In genomic region chr21:29300547-29301138, GRCh38 we compare ENCODE assay signal across 1 cellular context.
TF ChIP-seq lines count a peak whose summit lies in the region.

No MANE protein-coding gene starts in this region.

TF ChIP-seq in GM12878, 131 proteins besides CTCF, POLR2A, EP300 and RAD21 (continued from another document and continues in another):
- TF ChIP-seq, protein P1, sequence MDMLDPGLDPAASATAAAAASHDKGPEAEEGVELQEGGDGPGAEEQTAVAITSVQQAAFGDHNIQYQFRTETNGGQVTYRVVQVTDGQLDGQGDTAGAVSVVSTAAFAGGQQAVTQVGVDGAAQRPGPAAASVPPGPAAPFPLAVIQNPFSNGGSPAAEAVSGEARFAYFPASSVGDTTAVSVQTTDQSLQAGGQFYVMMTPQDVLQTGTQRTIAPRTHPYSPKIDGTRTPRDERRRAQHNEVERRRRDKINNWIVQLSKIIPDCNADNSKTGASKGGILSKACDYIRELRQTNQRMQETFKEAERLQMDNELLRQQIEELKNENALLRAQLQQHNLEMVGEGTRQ (IDR thresholded peaks at IDR 0.05; ENCODE audit: borderline replicate concordance, low read depth, low read length), result no peak
- peak; percentile 59; the same call in 1 of the 2 replicates for TF ChIP-seq FOXM1 (IDR thresholded peaks at IDR 0.05; ENCODE audit: low read depth, low read length)
- TF ChIP-seq, protein P2, sequence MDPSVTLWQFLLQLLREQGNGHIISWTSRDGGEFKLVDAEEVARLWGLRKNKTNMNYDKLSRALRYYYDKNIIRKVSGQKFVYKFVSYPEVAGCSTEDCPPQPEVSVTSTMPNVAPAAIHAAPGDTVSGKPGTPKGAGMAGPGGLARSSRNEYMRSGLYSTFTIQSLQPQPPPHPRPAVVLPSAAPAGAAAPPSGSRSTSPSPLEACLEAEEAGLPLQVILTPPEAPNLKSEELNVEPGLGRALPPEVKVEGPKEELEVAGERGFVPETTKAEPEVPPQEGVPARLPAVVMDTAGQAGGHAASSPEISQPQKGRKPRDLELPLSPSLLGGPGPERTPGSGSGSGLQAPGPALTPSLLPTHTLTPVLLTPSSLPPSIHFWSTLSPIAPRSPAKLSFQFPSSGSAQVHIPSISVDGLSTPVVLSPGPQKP (IDR thresholded peaks at IDR 0.05; ENCODE audit: low read depth, low read length), result no peak
- 0 out of 2 replicates have a peak, but pooled peaks have one; percentile 19 for TF ChIP-seq TCF3 (IDR thresholded peaks at IDR 0.05; ENCODE audit: borderline replicate concordance, insufficient read depth, low read depth, low read length)
- TF ChIP-seq ZNF384 (IDR thresholded peaks at IDR 0.05; ENCODE audit: borderline replicate concordance, low read depth, low read length), result no peak
- no peak for TF ChIP-seq TAF1 (IDR thresholded peaks at IDR 0.05; ENCODE audit: borderline replicate concordance, low read depth, low read length)
- TF ChIP-seq, protein P3, sequence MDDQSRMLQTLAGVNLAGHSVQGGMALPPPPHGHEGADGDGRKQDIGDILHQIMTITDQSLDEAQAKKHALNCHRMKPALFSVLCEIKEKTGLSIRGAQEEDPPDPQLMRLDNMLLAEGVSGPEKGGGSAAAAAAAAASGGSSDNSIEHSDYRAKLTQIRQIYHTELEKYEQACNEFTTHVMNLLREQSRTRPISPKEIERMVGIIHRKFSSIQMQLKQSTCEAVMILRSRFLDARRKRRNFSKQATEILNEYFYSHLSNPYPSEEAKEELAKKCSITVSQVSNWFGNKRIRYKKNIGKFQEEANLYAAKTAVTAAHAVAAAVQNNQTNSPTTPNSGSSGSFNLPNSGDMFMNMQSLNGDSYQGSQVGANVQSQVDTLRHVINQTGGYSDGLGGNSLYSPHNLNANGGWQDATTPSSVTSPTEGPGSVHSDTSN (IDR thresholded peaks at IDR 0.05; ENCODE audit: insufficient replicate concordance, low read depth, low read length), result no peak
- TF ChIP-seq SP1 (IDR thresholded peaks at IDR 0.05; ENCODE audit: low read depth, low read length), result peak; percentile 19
- TF ChIP-seq, protein P4, sequence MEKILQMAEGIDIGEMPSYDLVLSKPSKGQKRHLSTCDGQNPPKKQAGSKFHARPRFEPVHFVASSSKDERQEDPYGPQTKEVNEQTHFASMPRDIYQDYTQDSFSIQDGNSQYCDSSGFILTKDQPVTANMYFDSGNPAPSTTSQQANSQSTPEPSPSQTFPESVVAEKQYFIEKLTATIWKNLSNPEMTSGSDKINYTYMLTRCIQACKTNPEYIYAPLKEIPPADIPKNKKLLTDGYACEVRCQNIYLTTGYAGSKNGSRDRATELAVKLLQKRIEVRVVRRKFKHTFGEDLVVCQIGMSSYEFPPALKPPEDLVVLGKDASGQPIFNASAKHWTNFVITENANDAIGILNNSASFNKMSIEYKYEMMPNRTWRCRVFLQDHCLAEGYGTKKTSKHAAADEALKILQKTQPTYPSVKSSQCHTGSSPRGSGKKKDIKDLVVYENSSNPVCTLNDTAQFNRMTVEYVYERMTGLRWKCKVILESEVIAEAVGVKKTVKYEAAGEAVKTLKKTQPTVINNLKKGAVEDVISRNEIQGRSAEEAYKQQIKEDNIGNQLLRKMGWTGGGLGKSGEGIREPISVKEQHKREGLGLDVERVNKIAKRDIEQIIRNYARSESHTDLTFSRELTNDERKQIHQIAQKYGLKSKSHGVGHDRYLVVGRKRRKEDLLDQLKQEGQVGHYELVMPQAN (conservative IDR thresholded peaks at IDR 0.05), result no peak; the same call in 1 of the 2 replicates
- TF ChIP-seq LARP7 (IDR thresholded peaks at IDR 0.05), result no peak
- TF ChIP-seq NR2C2 (IDR thresholded peaks at IDR 0.05; ENCODE audit: borderline replicate concordance, control insufficient read depth, insufficient read length, low read depth), result no peak
- TF ChIP-seq ZNF622 (IDR thresholded peaks at IDR 0.05), result no peak
- TF ChIP-seq YY1 (IDR thresholded peaks at IDR 0.05; ENCODE audit: low read depth, low read length), result no peak
- TF ChIP-seq CBX3 (IDR thresholded peaks at IDR 0.05; ENCODE audit: borderline replicate concordance, low read depth), result no peak
- no peak for TF ChIP-seq ZBTB33 (IDR thresholded peaks at IDR 0.05)
- TF ChIP-seq RCOR1 (conservative IDR thresholded peaks at IDR 0.05; ENCODE audit: low read depth, low read length), result no peak
- no peak for TF ChIP-seq ZBTB11 (CRISPR knock-in tag; IDR thresholded peaks at IDR 0.05)
- no peak for TF ChIP-seq HCFC1 (IDR thresholded peaks at IDR 0.05; ENCODE audit: low read length)
- TF ChIP-seq TBL1XR1 (IDR thresholded peaks at IDR 0.05; ENCODE audit: low read depth, low read length), result peak; percentile 78; the same call in 1 of the 2 replicates
- TF ChIP-seq, protein P5, sequence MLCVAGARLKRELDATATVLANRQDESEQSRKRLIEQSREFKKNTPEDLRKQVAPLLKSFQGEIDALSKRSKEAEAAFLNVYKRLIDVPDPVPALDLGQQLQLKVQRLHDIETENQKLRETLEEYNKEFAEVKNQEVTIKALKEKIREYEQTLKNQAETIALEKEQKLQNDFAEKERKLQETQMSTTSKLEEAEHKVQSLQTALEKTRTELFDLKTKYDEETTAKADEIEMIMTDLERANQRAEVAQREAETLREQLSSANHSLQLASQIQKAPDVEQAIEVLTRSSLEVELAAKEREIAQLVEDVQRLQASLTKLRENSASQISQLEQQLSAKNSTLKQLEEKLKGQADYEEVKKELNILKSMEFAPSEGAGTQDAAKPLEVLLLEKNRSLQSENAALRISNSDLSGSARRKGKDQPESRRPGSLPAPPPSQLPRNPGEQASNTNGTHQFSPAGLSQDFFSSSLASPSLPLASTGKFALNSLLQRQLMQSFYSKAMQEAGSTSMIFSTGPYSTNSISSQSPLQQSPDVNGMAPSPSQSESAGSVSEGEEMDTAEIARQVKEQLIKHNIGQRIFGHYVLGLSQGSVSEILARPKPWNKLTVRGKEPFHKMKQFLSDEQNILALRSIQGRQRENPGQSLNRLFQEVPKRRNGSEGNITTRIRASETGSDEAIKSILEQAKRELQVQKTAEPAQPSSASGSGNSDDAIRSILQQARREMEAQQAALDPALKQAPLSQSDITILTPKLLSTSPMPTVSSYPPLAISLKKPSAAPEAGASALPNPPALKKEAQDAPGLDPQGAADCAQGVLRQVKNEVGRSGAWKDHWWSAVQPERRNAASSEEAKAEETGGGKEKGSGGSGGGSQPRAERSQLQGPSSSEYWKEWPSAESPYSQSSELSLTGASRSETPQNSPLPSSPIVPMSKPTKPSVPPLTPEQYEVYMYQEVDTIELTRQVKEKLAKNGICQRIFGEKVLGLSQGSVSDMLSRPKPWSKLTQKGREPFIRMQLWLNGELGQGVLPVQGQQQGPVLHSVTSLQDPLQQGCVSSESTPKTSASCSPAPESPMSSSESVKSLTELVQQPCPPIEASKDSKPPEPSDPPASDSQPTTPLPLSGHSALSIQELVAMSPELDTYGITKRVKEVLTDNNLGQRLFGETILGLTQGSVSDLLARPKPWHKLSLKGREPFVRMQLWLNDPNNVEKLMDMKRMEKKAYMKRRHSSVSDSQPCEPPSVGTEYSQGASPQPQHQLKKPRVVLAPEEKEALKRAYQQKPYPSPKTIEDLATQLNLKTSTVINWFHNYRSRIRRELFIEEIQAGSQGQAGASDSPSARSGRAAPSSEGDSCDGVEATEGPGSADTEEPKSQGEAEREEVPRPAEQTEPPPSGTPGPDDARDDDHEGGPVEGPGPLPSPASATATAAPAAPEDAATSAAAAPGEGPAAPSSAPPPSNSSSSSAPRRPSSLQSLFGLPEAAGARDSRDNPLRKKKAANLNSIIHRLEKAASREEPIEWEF (IDR thresholded peaks at IDR 0.05; ENCODE audit: insufficient replicate concordance, low read depth, low read length), result no peak
- TF ChIP-seq CBFB (IDR thresholded peaks at IDR 0.05; ENCODE audit: low read depth), result peak; percentile 65; the same call in 1 of the 2 replicates
- TF ChIP-seq E2F8 (IDR thresholded peaks at IDR 0.05; ENCODE audit: low read depth, partially characterized antibody), result no peak
- TF ChIP-seq EZH2 (IDR thresholded peaks at IDR 0.05; ENCODE audit: borderline replicate concordance, control insufficient read depth, low read depth, low read length), result no peak
- TF ChIP-seq BRCA1 (IDR thresholded peaks at IDR 0.05; ENCODE audit: low read depth, low read length), result no peak
- TF ChIP-seq NFIC (IDR thresholded peaks at IDR 0.05; ENCODE audit: low read depth, low read length), result peak; percentile 81
- TF ChIP-seq, protein P6, sequence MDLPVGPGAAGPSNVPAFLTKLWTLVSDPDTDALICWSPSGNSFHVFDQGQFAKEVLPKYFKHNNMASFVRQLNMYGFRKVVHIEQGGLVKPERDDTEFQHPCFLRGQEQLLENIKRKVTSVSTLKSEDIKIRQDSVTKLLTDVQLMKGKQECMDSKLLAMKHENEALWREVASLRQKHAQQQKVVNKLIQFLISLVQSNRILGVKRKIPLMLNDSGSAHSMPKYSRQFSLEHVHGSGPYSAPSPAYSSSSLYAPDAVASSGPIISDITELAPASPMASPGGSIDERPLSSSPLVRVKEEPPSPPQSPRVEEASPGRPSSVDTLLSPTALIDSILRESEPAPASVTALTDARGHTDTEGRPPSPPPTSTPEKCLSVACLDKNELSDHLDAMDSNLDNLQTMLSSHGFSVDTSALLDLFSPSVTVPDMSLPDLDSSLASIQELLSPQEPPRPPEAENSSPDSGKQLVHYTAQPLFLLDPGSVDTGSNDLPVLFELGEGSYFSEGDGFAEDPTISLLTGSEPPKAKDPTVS (IDR thresholded peaks at IDR 0.05; ENCODE audit: low read depth, low read length), result no peak
- TF ChIP-seq MXI1 (IDR thresholded peaks at IDR 0.05; ENCODE audit: low read depth, low read length), result peak; percentile 37
- TF ChIP-seq BMI1 (IDR thresholded peaks at IDR 0.05; ENCODE audit: borderline replicate concordance), result peak; percentile 20; the same call in 1 of the 2 replicates
- TF ChIP-seq SIX5 (IDR thresholded peaks at IDR 0.05; ENCODE audit: low read depth, low read length, severe bottlenecking), result no peak
- no peak for TF ChIP-seq NFYA (IDR thresholded peaks at IDR 0.05; ENCODE audit: borderline replicate concordance, low read depth, low read length)
- peak; percentile 95 for TF ChIP-seq POU2F2 (IDR thresholded peaks at IDR 0.05; ENCODE audit: borderline replicate concordance, low read depth, low read length)
- no peak for TF ChIP-seq ZSCAN29 (IDR thresholded peaks at IDR 0.05)
- peak; percentile 55 for TF ChIP-seq MEF2B (IDR thresholded peaks at IDR 0.05; ENCODE audit: partially characterized antibody, poor library complexity, severe bottlenecking)
- no peak for TF ChIP-seq E2F4 (IDR thresholded peaks at IDR 0.05; ENCODE audit: low read depth, low read length)
- peak; percentile 39; the same call in 1 of the 2 replicates for TF ChIP-seq IRF4 (IDR thresholded peaks at IDR 0.05; ENCODE audit: low read depth, low read length)
- peak; percentile 24; the same call in 1 of the 2 replicates for TF ChIP-seq CHD1 (IDR thresholded peaks at IDR 0.05; ENCODE audit: low read depth, low read length)
